Comparison of ENCODE assay signal across 17 cellular contexts in the genomic region with DNA sequence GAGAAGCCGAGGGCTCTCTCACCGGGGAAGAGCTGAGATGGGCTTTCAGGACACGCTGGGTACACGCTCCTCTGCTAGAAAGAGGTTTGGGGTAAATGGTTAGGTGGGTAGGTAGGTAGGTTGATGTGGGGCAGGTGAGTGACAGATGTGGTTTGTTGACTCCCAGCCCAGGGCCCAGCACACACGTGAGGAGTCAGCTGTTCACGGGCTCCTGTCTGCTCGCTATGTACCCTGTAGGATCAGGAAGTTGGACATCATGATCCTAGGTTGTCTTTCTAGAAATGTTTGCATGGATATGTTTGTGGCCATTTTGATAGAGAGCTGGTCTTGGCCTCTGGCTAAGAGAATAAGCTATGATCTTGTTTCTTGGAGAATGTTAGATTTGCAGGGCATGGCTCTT.
DNase-seq lines count a peak whose midpoint lies in the region; ATAC-seq and TF ChIP-seq lines count a peak whose summit lies in the region.
"Had no signal": no experiment of that assay in that cellular context is flagged by ENCODE, and none has a peak within 500 bp of the region (broad histone marks: within the 10 kb centered on the region; RNA-seq: fewer than 3 reads in every experiment).

No MANE protein-coding gene starts in this region.

- H3K4me1 ChIP-seq in psoas muscle (peaks cover 32% of the 10 kb centered on the region), esophagus muscularis mucosa (peaks cover 9 to 32% (median 18%) of the 10 kb centered on the region in 4 donors)

- H3K27ac ChIP-seq in psoas muscle, result peak overlapping the region; percentile 47
- no peak overlapping the region for H3K27ac ChIP-seq in esophagus muscularis mucosa (replicated peaks in 1 of 4)

- intact Hi-C loops in psoas muscle (cut with DNase I), result loop anchor here in 1 of 2 donors (2.0 kb wide), 1 partner anchor 15 kb away; no protein-coding TSS in a partner anchor
- intact Hi-C loops in esophagus muscularis mucosa (cut with DNase I), result no loop called here

- no peak for TF ChIP-seq POLR2A in esophagus muscularis mucosa (IDR thresholded peaks at IDR 0.05; ENCODE audit: low read depth)

- 58 to 83% (median 58%) methylated on average over 7 of the region's 7 CpGs for WGBS in psoas muscle, 3 donors
- 82% methylated on average over 7 of the region's 7 CpGs for WGBS in esophagus muscularis mucosa

- H3K36me3 ChIP-seq in psoas muscle (ENCODE audit: insufficient read depth in 1 of 2, low read depth in 1 of 2) (peaks cover 0 to 43% of the 10 kb centered on the region in 2 donors), esophagus muscularis mucosa (peaks cover 0 to 8% (median 0%) of the 10 kb centered on the region in 4 donors)

- peaks cover 8% of the 10 kb centered on the region for H3K27me3 Mint-ChIP-seq in stimulated activated memory B cell treated with anti-CD40 and anti-IgM and Interleukin-4, amounts not matched to agents 10 μg/mL and 1 μg/mL and 100 μg/mL, for 72 hours
- peaks cover 3% of the 10 kb centered on the region for H3K27me3 Mint-ChIP-seq in activated T-cell treated with anti-CD3 and anti-CD28 coated beads, Interleukin-2, amount 50 U/mL, for 4 hours (ENCODE audit: low read depth)
- H3K27me3 Mint-ChIP-seq: CD4-positive, alpha-beta T cell had no signal

- no peak overlapping the region for H3K4me3 Mint-ChIP-seq in stimulated activated memory B cell treated with anti-CD40 and anti-IgM and Interleukin-4, amounts not matched to agents 10 μg/mL and 1 μg/mL and 100 μg/mL, for 72 hours
- no peak overlapping the region for H3K4me3 Mint-ChIP-seq in activated T-cell treated with anti-CD3 and anti-CD28 coated beads, Interleukin-2, amount 50 U/mL, for 4 hours
- H3K4me3 Mint-ChIP-seq: CD4-positive, alpha-beta T cell had no signal

- DNase-seq in NCI-H2171 treated with DMSO at 0.1 percent for 48 hours (lab: John Stamatoyannopoulos, UW), result peak; percentile 15
- DNase-seq in NCI-H2171 (lab: John Stamatoyannopoulos, UW), result no peak
- peak in 1 of 2 donors; percentile 47 for DNase-seq in psoas muscle
- DNase-seq in esophagus muscularis mucosa (ENCODE audit: extremely low spot score), result no peak
- no peak for DNase-seq in activated T-cell treated with anti-CD3 and anti-CD28 coated beads, Interleukin-2, amount 50 U/mL, for 4 hours
- DNase-seq: 8988T; ACHN; C1 segment of cervical spinal cord; Calu3; CD4-positive, alpha-beta T cell; DMS 273 treated with DMSO at 0.1 percent for 48 hours; DMS79 treated with DMSO at 0.1 percent for 48 hours; EL had no signal

- H3K4me3 ChIP-seq in psoas muscle, result no peak overlapping the region
- no peak overlapping the region for H3K4me3 ChIP-seq in esophagus muscularis mucosa
- H3K4me3 ChIP-seq: K562 had no signal

- TF ChIP-seq EP300 in esophagus muscularis mucosa (IDR thresholded peaks at IDR 0.05), result no peak

- ATAC-seq in psoas muscle (peak in 3 of 4 donors; percentile 17 to 33 (median 32)), HG02852 (IDR thresholded peaks at IDR 0.05; ENCODE audit: unreplicated experiment) (no peak)
- ATAC-seq in stimulated activated memory B cell treated with anti-CD40 and anti-IgM and Interleukin-4, amounts not matched to agents 10 μg/mL and 1 μg/mL and 100 μg/mL, for 72 hours, result peak; percentile 18
- ATAC-seq in activated T-cell treated with anti-CD3 and anti-CD28 coated beads, Interleukin-2, amount 50 U/mL, for 4 hours, result no peak
- ATAC-seq: HCT116, K562 had no signal

- H3K4me1 Mint-ChIP-seq in stimulated activated memory B cell treated with anti-CD40 and anti-IgM and Interleukin-4, amounts not matched to agents 10 μg/mL and 1 μg/mL and 100 μg/mL, for 72 hours, result no peaks in the 10 kb centered on the region
- no peaks in the 10 kb centered on the region for H3K4me1 Mint-ChIP-seq in activated T-cell treated with anti-CD3 and anti-CD28 coated beads, Interleukin-2, amount 50 U/mL, for 4 hours (ENCODE audit: low read depth)

- H3K27ac Mint-ChIP-seq in stimulated activated memory B cell treated with anti-CD40 and anti-IgM and Interleukin-4, amounts not matched to agents 10 μg/mL and 1 μg/mL and 100 μg/mL, for 72 hours, result no peak overlapping the region
- H3K27ac Mint-ChIP-seq: CD4-positive, alpha-beta T cell had no signal

- no peaks in the 10 kb centered on the region for H3K27me3 ChIP-seq in psoas muscle (ENCODE audit: insufficient read depth in 3 of 3, low read length in 2 of 3)
- no peaks in the 10 kb centered on the region for H3K27me3 ChIP-seq in esophagus muscularis mucosa

- no peak for TF ChIP-seq CTCF in psoas muscle (IDR thresholded peaks at IDR 0.05)
- TF ChIP-seq CTCF in esophagus muscularis mucosa (IDR thresholded peaks at IDR 0.05), result no peak

- H3K9me3 ChIP-seq in psoas muscle (no peaks in the 10 kb centered on the region), esophagus muscularis mucosa (no peaks in the 10 kb centered on the region)

- no peaks in the 10 kb centered on the region for H3K36me3 Mint-ChIP-seq in stimulated activated memory B cell treated with anti-CD40 and anti-IgM and Interleukin-4, amounts not matched to agents 10 μg/mL and 1 μg/mL and 100 μg/mL, for 72 hours
- no peaks in the 10 kb centered on the region for H3K36me3 Mint-ChIP-seq in activated T-cell treated with anti-CD3 and anti-CD28 coated beads, Interleukin-2, amount 50 U/mL, for 4 hours (ENCODE audit: insufficient read depth)

- no peaks in the 10 kb centered on the region for H3K9me3 Mint-ChIP-seq in stimulated activated memory B cell treated with anti-CD40 and anti-IgM and Interleukin-4, amounts not matched to agents 10 μg/mL and 1 μg/mL and 100 μg/mL, for 72 hours
- no peaks in the 10 kb centered on the region for H3K9me3 Mint-ChIP-seq in activated T-cell treated with anti-CD3 and anti-CD28 coated beads, Interleukin-2, amount 50 U/mL, for 4 hours
- H3K9me3 Mint-ChIP-seq: CD4-positive, alpha-beta T cell had no signal

Comparison
In these comparisons a context has a peak if more than half of its experiments do, and no peak if none do; other contexts are left out.
1. ATAC-seq: peak in psoas muscle (3 of 4) and stimulated activated memory B cell treated with anti-CD40 and anti-IgM and Interleukin-4, amounts not matched to agents 10 μg/mL and 1 μg/mL and 100 μg/mL, for 72 hours (single experiment); none in activated T-cell treated with anti-CD3 and anti-CD28 coated beads, Interleukin-2, amount 50 U/mL, for 4 hours (0 of 2) and HG02852 (single experiment).